Comparison of ENCODE assay signal across 5 cellular contexts in the genomic region with DNA sequence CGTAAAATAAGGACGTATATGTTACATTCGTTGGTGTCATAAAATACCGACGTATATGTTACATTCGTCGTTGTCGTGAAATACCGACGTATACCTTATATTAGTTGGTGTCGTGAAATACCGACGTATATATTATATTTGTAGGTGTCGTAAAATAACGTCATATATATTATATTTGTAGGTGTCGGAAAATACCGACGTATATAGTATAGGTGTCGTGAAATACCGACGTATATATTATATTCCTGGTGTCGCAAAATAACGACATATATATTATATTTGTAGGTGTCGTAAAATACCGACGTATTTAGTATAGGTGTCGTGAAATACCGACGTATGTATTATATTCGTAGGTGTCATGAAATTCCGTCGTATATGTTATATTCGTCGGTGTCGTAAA.
DNase-seq lines count a peak whose midpoint lies in the region; ATAC-seq, FAIRE-seq and TF ChIP-seq lines count a peak whose summit lies in the region.
"Not testable (repeated sequence)": the region's sequence is repeated elsewhere in the genome, so short reads cannot be mapped to it uniquely, and the experiment has no call there.

No MANE protein-coding gene starts in this region.

- not testable (repeated sequence) for H3K27ac Mint-ChIP-seq in endodermal cell, neural progenitor cell

- CTCF ChIA-PET in K562 (lab: Yijun Ruan, JAX; ENCODE audit: low intra/inter-chr PET ratio): not testable (repeated sequence)

- H3K9me1 ChIP-seq in K562 (ENCODE audit: control insufficient read depth, insufficient read depth, low read length): not testable (repeated sequence)

- H4K20me1 ChIP-seq in K562 (replicated peaks; ENCODE audit: control insufficient read depth, insufficient read depth, low read length); neural progenitor cell (ENCODE audit: low read depth): not testable (repeated sequence)

- not testable (repeated sequence) for H3K27ac ChIP-seq in HUES48 (ENCODE audit: low read depth, low read length); K562 (ENCODE audit: extremely low read depth, low read depth, low read length); endodermal cell (ENCODE audit: low read depth, low read length); neural progenitor cell

- DNase-seq in K562 (ENCODE audit: extremely low read depth in 1 of 4, low spot score in 3 of 4); endodermal cell; frontal cortex (ENCODE audit: low spot score in 2 of 2); neural progenitor cell (ENCODE audit: low spot score): not testable (repeated sequence)

- not testable (repeated sequence) for TF ChIP-seq RAD21 in K562 (CRISPR knock-in tag; conservative IDR thresholded peaks at IDR 0.05 in 1 of 2, IDR thresholded peaks at IDR 0.05 in 1 of 2)

- H3K27me3 ChIP-seq in HUES48 (ENCODE audit: control insufficient read depth, insufficient read depth, low read length); K562 (ENCODE audit: control insufficient read depth in 2 of 2, insufficient read depth in 2 of 2, low read length in 2 of 2); endodermal cell (ENCODE audit: control insufficient read depth, insufficient read depth, low read length, poor library complexity, severe bottlenecking); neural progenitor cell: not testable (repeated sequence)

- not testable (repeated sequence) for ATAC-seq in K562

- H3K9ac ChIP-seq in HUES48 (ENCODE audit: low read depth, low read length); K562 (ENCODE audit: insufficient read depth in 1 of 2, low read depth in 2 of 2, low read length in 2 of 2); endodermal cell (ENCODE audit: extremely low read depth, low read length, poor library complexity, severe bottlenecking); neural progenitor cell: not testable (repeated sequence)

- not testable (repeated sequence) for H3K4me2 ChIP-seq in K562 (ENCODE audit: insufficient read depth, low read length); neural progenitor cell

- TF ChIP-seq POLR2A in K562 (conservative IDR thresholded peaks at IDR 0.05): not testable (repeated sequence)

- H3K4me3 ChIP-seq in HUES48 (ENCODE audit: low read depth, low read length): peak overlapping the region; percentile 43
- not testable (repeated sequence) for H3K4me3 ChIP-seq in K562
- peak overlapping the region; percentile 70 for H3K4me3 ChIP-seq in endodermal cell (ENCODE audit: low read length)
- H3K4me3 ChIP-seq in neural progenitor cell: peak overlapping the region; percentile 13

- H3K4me1 Mint-ChIP-seq in endodermal cell, neural progenitor cell: not testable (repeated sequence)

- intact Hi-C loops in K562 (cut with micrococcal nuclease): not testable (repeated sequence)

- H3K36me3 ChIP-seq in HUES48 (ENCODE audit: control insufficient read depth, insufficient read depth, low read length); K562 (ENCODE audit: control insufficient read depth, insufficient read depth, low read length); endodermal cell (ENCODE audit: control insufficient read depth, insufficient read depth, low read length): not testable (repeated sequence)
- peaks cover 24% of the 10 kb centered on the region for H3K36me3 ChIP-seq in neural progenitor cell

- in situ Hi-C loops in K562 (cut with MboI): not testable (repeated sequence)

- WGBS in K562 (ENCODE audit: insufficient coverage, low coverage, missing lambda C conversion rate): 75% methylated on average over 32 of the region's 35 CpGs
- WGBS in endodermal cell (ENCODE audit: insufficient coverage in 1 of 2, insufficient read length in 1 of 2), 2 experiments: 92 to 93% methylated on average over 10 to 35 of the region's 35 CpGs

- H3K9me3 ChIP-seq in HUES48 (ENCODE audit: control insufficient read depth, insufficient read depth, low read length) (peaks cover 64% of the 10 kb centered on the region), endodermal cell (ENCODE audit: control insufficient read depth, low read length) (peaks cover 58% of the 10 kb centered on the region), neural progenitor cell (ENCODE audit: low read depth) (peaks cover 49% of the 10 kb centered on the region)
- not testable (repeated sequence) for H3K9me3 ChIP-seq in K562 (replicated peaks; ENCODE audit: control insufficient read depth, insufficient read depth, low read depth, low read length)

- H2AFZ ChIP-seq in K562 (ENCODE audit: low read depth, low read length); neural progenitor cell (replicated peaks): not testable (repeated sequence)

- H3K4me3 Mint-ChIP-seq in endodermal cell, neural progenitor cell: not testable (repeated sequence)

- not testable (repeated sequence) for H3K4me1 ChIP-seq in HUES48 (ENCODE audit: control insufficient read depth, insufficient read depth, low read length); K562 (replicated peaks in 1 of 2; ENCODE audit: control insufficient read depth in 2 of 2, insufficient read depth in 2 of 2, low read length in 2 of 2); endodermal cell (ENCODE audit: control insufficient read depth, insufficient read depth, low read length); neural progenitor cell

- not testable (repeated sequence) for TF ChIP-seq CTCF in K562 (IDR thresholded peaks at IDR 0.05 in 2 of 3, conservative IDR thresholded peaks at IDR 0.05 in 1 of 3; ENCODE audit: insufficient read depth in 2 of 3, low read depth in 1 of 3, low read length in 3 of 3); endodermal cell (conservative IDR thresholded peaks at IDR 0.05); neural progenitor cell (IDR thresholded peaks at IDR 0.05)

- BruUV-seq in K562 (replicated peaks; lab: Mats Ljungman, UMichigan): not testable (repeated sequence)

- POLR2A ChIA-PET in K562 (lab: Yijun Ruan, JAX): not testable (repeated sequence)

- H3K79me2 ChIP-seq in K562 (ENCODE audit: control insufficient read depth, insufficient read depth, low read length); neural progenitor cell (ENCODE audit: low read depth): not testable (repeated sequence)

- not testable (repeated sequence) for H3K27me3 Mint-ChIP-seq in endodermal cell (ENCODE audit: insufficient read depth); neural progenitor cell (ENCODE audit: insufficient read depth, low read depth)

- FAIRE-seq in K562 (lab: Jason Lieb, UNC): not testable (repeated sequence)
- FAIRE-seq in frontal cortex (lab: Jason Lieb, UNC): peak; percentile 83

- H3K9me3 Mint-ChIP-seq in endodermal cell (peaks cover 49% of the 10 kb centered on the region), neural progenitor cell (peaks cover 19% of the 10 kb centered on the region)

- H3F3A ChIP-seq in neural progenitor cell (ENCODE audit: low read depth): peaks cover 69% of the 10 kb centered on the region

- H3K36me3 Mint-ChIP-seq in endodermal cell (ENCODE audit: low read depth); neural progenitor cell: not testable (repeated sequence)

- TF ChIP-seq EP300 in K562 (IDR thresholded peaks at IDR 0.05; ENCODE audit: low read length): not testable (repeated sequence)

TF ChIP-seq in K562, 482 proteins besides CTCF, POLR2A, EP300 and RAD21 (continues in another document):
- TF ChIP-seq SLC30A9 (CRISPR knock-in tag; IDR thresholded peaks at IDR 0.05) (peak; percentile 62; the same call in 1 of the 2 replicates), NFIX (CRISPR knock-in tag; IDR thresholded peaks at IDR 0.05; ENCODE audit: low read depth) (peak; percentile 47), ZNF140 (CRISPR knock-in tag; IDR thresholded peaks at IDR 0.05) (peak; percentile 43; the same call in 1 of the 2 replicates), PPARD (CRISPR knock-in tag; IDR thresholded peaks at IDR 0.05) (0 out of 2 replicates have a peak, but pooled peaks have one; percentile 36), MTF1 (CRISPR knock-in tag; IDR thresholded peaks at IDR 0.05; ENCODE audit: borderline replicate concordance) (peak; percentile 78), HOXB6 (CRISPR knock-in tag; IDR thresholded peaks at IDR 0.05; ENCODE audit: borderline replicate concordance) (peak; percentile 28; the same call in 1 of the 2 replicates), ZNF408 (CRISPR knock-in tag; IDR thresholded peaks at IDR 0.05; ENCODE audit: low read depth) (0 out of 2 replicates have a peak, but pooled peaks have one; percentile 63)
- TF ChIP-seq, protein P1, sequence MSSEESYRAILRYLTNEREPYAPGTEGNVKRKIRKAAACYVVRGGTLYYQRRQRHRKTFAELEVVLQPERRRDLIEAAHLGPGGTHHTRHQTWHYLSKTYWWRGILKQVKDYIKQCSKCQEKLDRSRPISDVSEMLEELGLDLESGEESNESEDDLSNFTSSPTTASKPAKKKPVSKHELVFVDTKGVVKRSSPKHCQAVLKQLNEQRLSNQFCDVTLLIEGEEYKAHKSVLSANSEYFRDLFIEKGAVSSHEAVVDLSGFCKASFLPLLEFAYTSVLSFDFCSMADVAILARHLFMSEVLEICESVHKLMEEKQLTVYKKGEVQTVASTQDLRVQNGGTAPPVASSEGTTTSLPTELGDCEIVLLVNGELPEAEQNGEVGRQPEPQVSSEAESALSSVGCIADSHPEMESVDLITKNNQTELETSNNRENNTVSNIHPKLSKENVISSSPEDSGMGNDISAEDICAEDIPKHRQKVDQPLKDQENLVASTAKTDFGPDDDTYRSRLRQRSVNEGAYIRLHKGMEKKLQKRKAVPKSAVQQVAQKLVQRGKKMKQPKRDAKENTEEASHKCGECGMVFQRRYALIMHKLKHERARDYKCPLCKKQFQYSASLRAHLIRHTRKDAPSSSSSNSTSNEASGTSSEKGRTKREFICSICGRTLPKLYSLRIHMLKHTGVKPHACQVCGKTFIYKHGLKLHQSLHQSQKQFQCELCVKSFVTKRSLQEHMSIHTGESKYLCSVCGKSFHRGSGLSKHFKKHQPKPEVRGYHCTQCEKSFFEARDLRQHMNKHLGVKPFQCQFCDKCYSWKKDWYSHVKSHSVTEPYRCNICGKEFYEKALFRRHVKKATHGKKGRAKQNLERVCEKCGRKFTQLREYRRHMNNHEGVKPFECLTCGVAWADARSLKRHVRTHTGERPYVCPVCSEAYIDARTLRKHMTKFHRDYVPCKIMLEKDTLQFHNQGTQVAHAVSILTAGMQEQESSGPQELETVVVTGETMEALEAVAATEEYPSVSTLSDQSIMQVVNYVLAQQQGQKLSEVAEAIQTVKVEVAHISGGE (CRISPR knock-in tag; IDR thresholded peaks at IDR 0.05): peak in 1 of 3 experiments; percentile 50; a peak in 1 of 6 replicates
